Comparison of ENCODE assay signal across 26 cellular contexts in genomic region chr1:184480711-184481110, GRCh38.
DNase-seq lines count a peak whose midpoint lies in the region; ATAC-seq and TF ChIP-seq lines count a peak whose summit lies in the region.
"Had no signal": no experiment of that assay in that cellular context is flagged by ENCODE, and none has a peak within 500 bp of the region (broad histone marks: within the 10 kb centered on the region; RNA-seq: fewer than 3 reads in every experiment).

No MANE protein-coding gene starts in this region.

- TF ChIP-seq POLR2A in sigmoid colon (IDR thresholded peaks at IDR 0.05) = no peak

- intact Hi-C loops in sigmoid colon (cut with DNase I) = loop anchor here (10.0 kb wide), 1 partner anchor 184 kb away; no protein-coding TSS in a partner anchor

- H3K4me2 ChIP-seq in GM23338 = peak overlapping the region; percentile 52

- WGBS in sigmoid colon, 2 donors = 96 to 97% methylated on average over 5 of the region's 5 CpGs

- H3K9ac ChIP-seq in NT2/D1 (ENCODE audit: insufficient read length, low read depth) = no peak overlapping the region

- peak; percentile 47 for DNase-seq in GM23338 (ENCODE audit: low spot score)
- DNase-seq in NT2/D1 (ENCODE audit: low read depth, low spot score) = peak; percentile 84
- peak; percentile 28 for DNase-seq in iPS-NIHi7 (ENCODE audit: extremely low spot score)
- no peak for DNase-seq in sigmoid colon
- no peak for DNase-seq in activated CD4-positive, CD25-positive, alpha-beta regulatory T cell treated with anti-CD3 and anti-CD28 coated beads, Interleukin-2, amount 50 U/mL, for 72 hours
- no peak for DNase-seq in AG20443 (ENCODE audit: low spot score)
- no peak for DNase-seq in NCI-H1694 (lab: John Stamatoyannopoulos, UW)
- no peak for DNase-seq in stimulated activated CD4-positive, alpha-beta T cell treated with anti-CD3 and anti-CD28 coated beads, Interleukin-2, amount 100 ng/mL, for 48 hours
- DNase-seq: activated CD4-positive, alpha-beta T cell treated with anti-CD3 and anti-CD28 coated beads for 1 hour; activated CD8-positive, alpha-beta T cell treated with anti-CD3 and anti-CD28 coated beads, Interleukin-2, amount 10 ng/mL, durations not matched to agents 7 days and 5 days; activated naive CD4-positive, alpha-beta T cell treated with anti-CD3 and anti-CD28 coated beads for 36 hours; CD8-positive, alpha-beta memory T cell; esophagus squamous epithelium; foreskin keratinocyte; H7; midbrain; naive B cell; NCI-H146; NCI-H2107; NCI-H446 treated with DMSO at 0.1 percent for 48 hours; NCI-H82; occipital lobe; SIG-M5; stimulated activated naive CD8-positive, alpha-beta T cell treated with anti-CD3 and anti-CD28 coated beads, Interleukin-15, Interleukin-2, amounts not matched to agents 100 U/mL and 50 U/mL, for 24 hours; thyroid gland had no signal

- no peaks in the 10 kb centered on the region for H3K36me3 ChIP-seq in GM23338 (ENCODE audit: insufficient read depth)
- peaks cover 18% of the 10 kb centered on the region for H3K36me3 ChIP-seq in NT2/D1 (ENCODE audit: insufficient read depth, insufficient read length, low read length)
- H3K36me3 ChIP-seq in sigmoid colon = peaks cover 0 to 20% (median 5%) of the 10 kb centered on the region in 4 donors
- H3K36me3 ChIP-seq: thyroid gland had no signal

- peaks cover 2% of the 10 kb centered on the region for H3K27me3 Mint-ChIP-seq in GM23338 (ENCODE audit: insufficient read depth, low read depth, poor library complexity)
- H3K27me3 Mint-ChIP-seq: CD8-positive, alpha-beta memory T cell; naive B cell had no signal

- H3F3A ChIP-seq in GM23338 (replicated peaks; ENCODE audit: low read depth) = no peaks in the 10 kb centered on the region

- no peak overlapping the region for H3K4me3 ChIP-seq in GM23338
- no peak overlapping the region for H3K4me3 ChIP-seq in NT2/D1 (ENCODE audit: insufficient read length, low read depth)
- H3K4me3 ChIP-seq in sigmoid colon = no peak overlapping the region
- H3K4me3 ChIP-seq: esophagus squamous epithelium, skin epidermis, thyroid gland had no signal

- peaks cover 33% of the 10 kb centered on the region for H3K79me2 ChIP-seq in GM23338 (replicated peaks; ENCODE audit: insufficient read depth)

- peak; percentile 88 for ATAC-seq in GM23338
- ATAC-seq: activated CD8-positive, alpha-beta T cell treated with anti-CD3 and anti-CD28 coated beads, Interleukin-2, amount 10 ng/mL, durations not matched to agents 7 days and 5 days; foreskin keratinocyte; stimulated activated naive CD8-positive, alpha-beta T cell treated with anti-CD3 and anti-CD28 coated beads, Interleukin-15, Interleukin-2, amounts not matched to agents 100 U/mL and 50 U/mL, for 24 hours had no signal

- TF ChIP-seq EP300 in sigmoid colon (IDR thresholded peaks at IDR 0.05) = no peak

- no peak for TF ChIP-seq CTCF in GM23338 (conservative IDR thresholded peaks at IDR 0.05; ENCODE audit: low read depth in 2 of 2)
- TF ChIP-seq CTCF in sigmoid colon (IDR thresholded peaks at IDR 0.05) = no peak

- H3K9me3 ChIP-seq in NT2/D1 (ENCODE audit: insufficient read depth, low read length) (peaks cover 43% of the 10 kb centered on the region), sigmoid colon (no peaks in the 10 kb centered on the region)
- H3K9me3 ChIP-seq: esophagus squamous epithelium, thyroid gland had no signal

- peaks cover 8% of the 10 kb centered on the region; the same call in 1 of the 2 replicates for H3K9me2 ChIP-seq in GM23338 (ENCODE audit: insufficient read depth)

- H4K20me1 ChIP-seq in GM23338 (replicated peaks; ENCODE audit: insufficient read depth) = no peaks in the 10 kb centered on the region

- peaks cover 32% of the 10 kb centered on the region for H3K4me1 Mint-ChIP-seq in GM23338
- H3K4me1 Mint-ChIP-seq: naive B cell had no signal

- H3K27ac Mint-ChIP-seq in GM23338 = peak overlapping the region; percentile 73
- H3K27ac Mint-ChIP-seq: activated CD8-positive, alpha-beta T cell treated with anti-CD3 and anti-CD28 coated beads, Interleukin-2, amount 10 ng/mL, durations not matched to agents 7 days and 5 days; activated naive CD4-positive, alpha-beta T cell treated with anti-CD3 and anti-CD28 coated beads for 36 hours; CD8-positive, alpha-beta memory T cell had no signal

- H3K27me3 ChIP-seq in GM23338 (ENCODE audit: insufficient read depth) (no peaks in the 10 kb centered on the region), NT2/D1 (ENCODE audit: insufficient read depth, insufficient read length) (no peaks in the 10 kb centered on the region), sigmoid colon (no peaks in the 10 kb centered on the region)
- H3K27me3 ChIP-seq: esophagus squamous epithelium, foreskin keratinocyte, thyroid gland had no signal

- no peak overlapping the region for H3K4me3 Mint-ChIP-seq in GM23338
- H3K4me3 Mint-ChIP-seq: activated CD8-positive, alpha-beta T cell treated with anti-CD3 and anti-CD28 coated beads, Interleukin-2, amount 10 ng/mL, durations not matched to agents 7 days and 5 days; activated naive CD4-positive, alpha-beta T cell treated with anti-CD3 and anti-CD28 coated beads for 36 hours; CD8-positive, alpha-beta memory T cell; naive B cell had no signal

- peaks cover 4% of the 10 kb centered on the region; the same call in 1 of the 3 replicates for H3K36me3 Mint-ChIP-seq in GM23338 (ENCODE audit: low read depth)
- H3K36me3 Mint-ChIP-seq: naive B cell had no signal

- H3K27ac ChIP-seq in GM23338 (ENCODE audit: low read depth) = peak overlapping the region; percentile 78
- H3K27ac ChIP-seq in sigmoid colon = peak overlapping the region in 3 of 4 donors; percentile 68 to 79 (median 76)
- H3K27ac ChIP-seq: foreskin keratinocyte had no signal

- H3K4me1 ChIP-seq in GM23338 (ENCODE audit: insufficient read depth) (peaks cover 28% of the 10 kb centered on the region), NT2/D1 (ENCODE audit: insufficient read depth, insufficient read length) (peaks cover 15% of the 10 kb centered on the region), sigmoid colon (peaks cover 0 to 51% (median 46%) of the 10 kb centered on the region in 4 donors)

- H2AFZ ChIP-seq in GM23338 = no peak overlapping the region

- no peaks in the 10 kb centered on the region for H3K9me3 Mint-ChIP-seq in GM23338
- H3K9me3 Mint-ChIP-seq: activated naive CD4-positive, alpha-beta T cell treated with anti-CD3 and anti-CD28 coated beads for 36 hours; naive B cell had no signal

TF ChIP-seq in GM23338, 12 proteins besides CTCF, POLR2A, EP300 and RAD21:
- TF ChIP-seq CREB1 (CRISPR knock-in tag; IDR thresholded peaks at IDR 0.05; ENCODE audit: low read depth) = no peak
- peak; percentile 87 for TF ChIP-seq ZNF462 (CRISPR knock-in tag; IDR thresholded peaks at IDR 0.05)

Comparison
In these comparisons a context has a peak if more than half of its experiments do, and no peak if none do; other contexts are left out.
1. DNase-seq: peak in GM23338 (single experiment), NT2/D1 (single experiment) and iPS-NIHi7 (single experiment); none in sigmoid colon (single experiment), activated CD4-positive, CD25-positive, alpha-beta regulatory T cell treated with anti-CD3 and anti-CD28 coated beads, Interleukin-2, amount 50 U/mL, for 72 hours (single experiment), AG20443 (single experiment), NCI-H1694 (single experiment) and stimulated activated CD4-positive, alpha-beta T cell treated with anti-CD3 and anti-CD28 coated beads, Interleukin-2, amount 100 ng/mL, for 48 hours (0 of 2).